In genomic region chr10:71632896-71633600, GRCh38 we compare ENCODE assay signal across 1 cellular context.
TF ChIP-seq lines count a peak whose summit lies in the region.

No MANE protein-coding gene starts in this region.

TF ChIP-seq in K562, 482 proteins besides CTCF, POLR2A, EP300 and RAD21 (continued from another document):
- TF ChIP-seq, protein P1, sequence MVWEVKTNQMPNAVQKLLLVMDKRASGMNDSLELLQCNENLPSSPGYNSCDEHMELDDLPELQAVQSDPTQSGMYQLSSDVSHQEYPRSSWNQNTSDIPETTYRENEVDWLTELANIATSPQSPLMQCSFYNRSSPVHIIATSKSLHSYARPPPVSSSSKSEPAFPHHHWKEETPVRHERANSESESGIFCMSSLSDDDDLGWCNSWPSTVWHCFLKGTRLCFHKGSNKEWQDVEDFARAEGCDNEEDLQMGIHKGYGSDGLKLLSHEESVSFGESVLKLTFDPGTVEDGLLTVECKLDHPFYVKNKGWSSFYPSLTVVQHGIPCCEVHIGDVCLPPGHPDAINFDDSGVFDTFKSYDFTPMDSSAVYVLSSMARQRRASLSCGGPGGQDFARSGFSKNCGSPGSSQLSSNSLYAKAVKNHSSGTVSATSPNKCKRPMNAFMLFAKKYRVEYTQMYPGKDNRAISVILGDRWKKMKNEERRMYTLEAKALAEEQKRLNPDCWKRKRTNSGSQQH (CRISPR knock-in tag; IDR thresholded peaks at IDR 0.05): no peak
- TF ChIP-seq TAL1 (IDR thresholded peaks at IDR 0.05): peak; percentile 66; the same call in 1 of the 2 replicates
- no peak for TF ChIP-seq ZNF354B (CRISPR knock-in tag; IDR thresholded peaks at IDR 0.05)
- TF ChIP-seq ETV1 (tag; conservative IDR thresholded peaks at IDR 0.05; ENCODE audit: low read depth): no peak
- TF ChIP-seq SRSF9 (IDR thresholded peaks at IDR 0.05; ENCODE audit: borderline replicate concordance, low read depth, low read length): no peak
- TF ChIP-seq ZNF830 (CRISPR knock-in tag; IDR thresholded peaks at IDR 0.05): no peak
- TF ChIP-seq CBX3 (IDR thresholded peaks at IDR 0.05; ENCODE audit: borderline replicate concordance in 1 of 2, low read length in 2 of 2): peak in 1 of 2 experiments; percentile 27; a peak in 1 of 3 replicates
- 0 out of 2 replicates have a peak, but pooled peaks have one; percentile 4 for TF ChIP-seq RAD51 (IDR thresholded peaks at IDR 0.05; ENCODE audit: borderline replicate concordance, low read depth)
- TF ChIP-seq, protein P2, sequence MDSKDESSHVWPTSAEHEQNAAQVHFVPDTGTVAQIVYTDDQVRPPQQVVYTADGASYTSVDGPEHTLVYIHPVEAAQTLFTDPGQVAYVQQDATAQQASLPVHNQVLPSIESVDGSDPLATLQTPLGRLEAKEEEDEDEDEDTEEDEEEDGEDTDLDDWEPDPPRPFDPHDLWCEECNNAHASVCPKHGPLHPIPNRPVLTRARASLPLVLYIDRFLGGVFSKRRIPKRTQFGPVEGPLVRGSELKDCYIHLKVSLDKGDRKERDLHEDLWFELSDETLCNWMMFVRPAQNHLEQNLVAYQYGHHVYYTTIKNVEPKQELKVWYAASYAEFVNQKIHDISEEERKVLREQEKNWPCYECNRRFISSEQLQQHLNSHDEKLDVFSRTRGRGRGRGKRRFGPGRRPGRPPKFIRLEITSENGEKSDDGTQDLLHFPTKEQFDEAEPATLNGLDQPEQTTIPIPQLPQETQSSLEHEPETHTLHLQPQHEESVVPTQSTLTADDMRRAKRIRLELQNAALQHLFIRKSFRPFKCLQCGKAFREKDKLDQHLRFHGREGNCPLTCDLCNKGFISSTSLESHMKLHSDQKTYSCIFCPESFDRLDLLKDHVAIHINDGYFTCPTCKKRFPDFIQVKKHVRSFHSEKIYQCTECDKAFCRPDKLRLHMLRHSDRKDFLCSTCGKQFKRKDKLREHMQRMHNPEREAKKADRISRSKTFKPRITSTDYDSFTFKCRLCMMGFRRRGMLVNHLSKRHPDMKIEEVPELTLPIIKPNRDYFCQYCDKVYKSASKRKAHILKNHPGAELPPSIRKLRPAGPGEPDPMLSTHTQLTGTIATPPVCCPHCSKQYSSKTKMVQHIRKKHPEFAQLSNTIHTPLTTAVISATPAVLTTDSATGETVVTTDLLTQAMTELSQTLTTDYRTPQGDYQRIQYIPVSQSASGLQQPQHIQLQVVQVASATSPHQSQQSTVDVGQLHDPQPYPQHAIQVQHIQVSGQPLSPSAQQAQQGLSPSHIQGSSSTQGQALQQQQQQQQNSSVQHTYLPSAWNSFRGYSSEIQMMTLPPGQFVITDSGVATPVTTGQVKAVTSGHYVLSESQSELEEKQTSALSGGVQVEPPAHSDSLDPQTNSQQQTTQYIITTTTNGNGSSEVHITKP (IDR thresholded peaks at IDR 0.05; ENCODE audit: partially characterized antibody): peak; percentile 57
- TF ChIP-seq ETS1 (conservative IDR thresholded peaks at IDR 0.05; ENCODE audit: control insufficient read depth, low read depth, low read length): no peak
- no peak for TF ChIP-seq NCOA2 (IDR thresholded peaks at IDR 0.05; ENCODE audit: partially characterized antibody in 2 of 2)
- TF ChIP-seq MEIS2 (IDR thresholded peaks at IDR 0.05; ENCODE audit: partially characterized antibody): no peak
- no peak for TF ChIP-seq HNRNPK (IDR thresholded peaks at IDR 0.05; ENCODE audit: low read depth, low read length, poor library complexity, severe bottlenecking)
- peak; percentile 63 for TF ChIP-seq ZNF384 (IDR thresholded peaks at IDR 0.05; ENCODE audit: low read depth, low read length)
- TF ChIP-seq RFX5 (IDR thresholded peaks at IDR 0.05; ENCODE audit: low read depth, low read length): no peak
- TF ChIP-seq TRIM24 (IDR thresholded peaks at IDR 0.05): peak in 1 of 2 experiments; percentile 37; a peak in 1 of 4 replicates
- TF ChIP-seq, protein P3, sequence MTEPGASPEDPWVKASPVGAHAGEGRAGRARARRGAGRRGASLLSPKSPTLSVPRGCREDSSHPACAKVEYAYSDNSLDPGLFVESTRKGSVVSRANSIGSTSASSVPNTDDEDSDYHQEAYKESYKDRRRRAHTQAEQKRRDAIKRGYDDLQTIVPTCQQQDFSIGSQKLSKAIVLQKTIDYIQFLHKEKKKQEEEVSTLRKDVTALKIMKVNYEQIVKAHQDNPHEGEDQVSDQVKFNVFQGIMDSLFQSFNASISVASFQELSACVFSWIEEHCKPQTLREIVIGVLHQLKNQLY (CRISPR knock-in tag; conservative IDR thresholded peaks at IDR 0.05): no peak
- peak in 1 of 2 experiments; percentile 33; a peak in 1 of 4 replicates for TF ChIP-seq FOXK2 (conservative IDR thresholded peaks at IDR 0.05 in 1 of 2, IDR thresholded peaks at IDR 0.05 in 1 of 2; ENCODE audit: low read depth in 2 of 2)
- TF ChIP-seq HDAC1 (IDR thresholded peaks at IDR 0.05): peak in 1 of 2 experiments; percentile 47; a peak in 2 of 4 replicates
- TF ChIP-seq PHB (CRISPR knock-in tag; IDR thresholded peaks at IDR 0.05): no peak
- TF ChIP-seq GABPA (tag; conservative IDR thresholded peaks at IDR 0.05; ENCODE audit: low read depth): no peak
- TF ChIP-seq ZZZ3 (IDR thresholded peaks at IDR 0.05): no peak
- TF ChIP-seq ZBTB7A (IDR thresholded peaks at IDR 0.05; ENCODE audit: borderline replicate concordance, control insufficient read depth, low read depth, low read length): peak; percentile 17; the same call in 1 of the 2 replicates
- no peak for TF ChIP-seq PRPF4 (IDR thresholded peaks at IDR 0.05; ENCODE audit: insufficient read depth, low read depth, low read length, poor library complexity, severe bottlenecking)
- peak; percentile 39; the same call in 1 of the 2 replicates for TF ChIP-seq GATA2 (CRISPR knock-in tag; IDR thresholded peaks at IDR 0.05)
- no peak for TF ChIP-seq ZKSCAN1 (IDR thresholded peaks at IDR 0.05; ENCODE audit: low read depth, low read length)
- no peak for TF ChIP-seq BCLAF1 (IDR thresholded peaks at IDR 0.05; ENCODE audit: borderline replicate concordance in 1 of 2, control insufficient read depth in 1 of 2, low read depth in 2 of 2, low read length in 1 of 2)
